14 cellular contexts compared by ENCODE assay signal in genomic region chr3:152296382-152296781, GRCh38. TPM values are rescaled to one million over a fixed set of nuclear protein-coding genes. Genes with fewer than 3 reads are reported as not detected.
DNase-seq lines count a peak whose midpoint lies in the region; ATAC-seq, FAIRE-seq and TF ChIP-seq lines count a peak whose summit lies in the region.
"Had no signal": no experiment of that assay in that cellular context is flagged by ENCODE, and none has a peak within 500 bp of the region (broad histone marks: within the 10 kb centered on the region; RNA-seq: fewer than 3 reads in every experiment).

No MANE protein-coding gene starts in this region.

- H3K79me2 ChIP-seq in endothelial cell of umbilical vein (ENCODE audit: control insufficient read depth, insufficient read depth, low read length), result peaks cover 100% of the 10 kb centered on the region

- no peak overlapping the region for H3K4me3 ChIP-seq in endothelial cell of umbilical vein (replicated peaks in 1 of 3; ENCODE audit: insufficient read depth in 1 of 3, low read depth in 1 of 3, low read length in 3 of 3)
- no peak overlapping the region for H3K4me3 ChIP-seq in SJCRH30
- H3K4me3 ChIP-seq: left lung, smooth muscle cell had no signal

- no peaks in the 10 kb centered on the region for H3K9me1 ChIP-seq in endothelial cell of umbilical vein (replicated peaks; ENCODE audit: control insufficient read depth, extremely low read depth, insufficient read depth, low read length)

- TF ChIP-seq POLR2A in endothelial cell of umbilical vein (IDR thresholded peaks at IDR 0.05; ENCODE audit: low read depth, low read length), result no peak

- peaks cover 2 to 10% of the 10 kb centered on the region in 2 experiments for H3K36me3 ChIP-seq in endothelial cell of umbilical vein (ENCODE audit: control insufficient read depth in 2 of 2, extremely low read depth in 1 of 2, insufficient read depth in 2 of 2, low read length in 2 of 2)
- no peaks in the 10 kb centered on the region for H3K36me3 ChIP-seq in SJCRH30

- H2AFZ ChIP-seq in endothelial cell of umbilical vein (ENCODE audit: low read depth, low read length), result no peak overlapping the region

- POLR2A ChIA-PET in endothelial cell of umbilical vein (lab: Charles Lee), result no interaction called here

- no peak overlapping the region for H3K4me2 ChIP-seq in endothelial cell of umbilical vein (ENCODE audit: insufficient read depth, low read length)
- H3K4me2 ChIP-seq: smooth muscle cell had no signal

- H3K4me3 Mint-ChIP-seq in activated CD8-positive, alpha-beta memory T cell treated with anti-CD3 and anti-CD28 coated beads, Interleukin-2, amount 10 ng/mL, durations not matched to agents 7 days and 5 days, result peak overlapping the region; percentile 28
- peak overlapping the region; percentile 81 for H3K4me3 Mint-ChIP-seq in T-helper 17 cell
- peak overlapping the region in 1 of 2 donors; percentile 2 for H3K4me3 Mint-ChIP-seq in stimulated activated naive B cell treated with anti-CD40 and anti-IgM and Interleukin-4, amounts not matched to agents 10 μg/mL and 1 μg/mL and 100 μg/mL, for 72 hours

- H3K9me3 Mint-ChIP-seq in activated CD8-positive, alpha-beta memory T cell treated with anti-CD3 and anti-CD28 coated beads, Interleukin-2, amount 10 ng/mL, durations not matched to agents 7 days and 5 days (ENCODE audit: low read depth), result no peaks in the 10 kb centered on the region
- no peaks in the 10 kb centered on the region for H3K9me3 Mint-ChIP-seq in stimulated activated naive B cell treated with anti-CD40 and anti-IgM and Interleukin-4, amounts not matched to agents 10 μg/mL and 1 μg/mL and 100 μg/mL, for 72 hours

- peaks cover 45% of the 10 kb centered on the region for H3K4me1 ChIP-seq in endothelial cell of umbilical vein (ENCODE audit: control insufficient read depth, extremely low read depth, insufficient read depth, low read length)
- peaks cover 4% of the 10 kb centered on the region; the same call in 1 of the 2 replicates for H3K4me1 ChIP-seq in SJCRH30

- H3K9me3 ChIP-seq in T-helper 17 cell (ENCODE audit: control insufficient read depth, low read length, poor library complexity, severe bottlenecking) (no peaks in the 10 kb centered on the region), endothelial cell of umbilical vein (replicated peaks; ENCODE audit: control insufficient read depth, insufficient read depth, low read length) (no peaks in the 10 kb centered on the region), SJCRH30 (replicated peaks) (no peaks in the 10 kb centered on the region)
- H3K9me3 ChIP-seq: left lung had no signal

- H3K36me3 Mint-ChIP-seq in activated CD8-positive, alpha-beta memory T cell treated with anti-CD3 and anti-CD28 coated beads, Interleukin-2, amount 10 ng/mL, durations not matched to agents 7 days and 5 days, result peaks cover 43% of the 10 kb centered on the region
- peaks cover 16% of the 10 kb centered on the region for H3K36me3 Mint-ChIP-seq in T-helper 17 cell (ENCODE audit: low read depth)
- peaks cover 43 to 56% of the 10 kb centered on the region in 2 donors for H3K36me3 Mint-ChIP-seq in stimulated activated naive B cell treated with anti-CD40 and anti-IgM and Interleukin-4, amounts not matched to agents 10 μg/mL and 1 μg/mL and 100 μg/mL, for 72 hours

- DNase-seq in activated CD8-positive, alpha-beta memory T cell treated with anti-CD3 and anti-CD28 coated beads, Interleukin-2, amount 10 ng/mL, durations not matched to agents 7 days and 5 days, result no peak
- DNase-seq in activated CD8-positive, alpha-beta memory T cell treated with anti-CD3 and anti-CD28 coated beads for 24 hours, result no peak
- no peak for DNase-seq in T-helper 17 cell
- no peak for DNase-seq in endothelial cell of umbilical vein (ENCODE audit: low read depth, low spot score)
- DNase-seq in stimulated activated naive B cell treated with anti-CD40 and anti-IgM and Interleukin-4, amounts not matched to agents 10 μg/mL and 1 μg/mL and 100 μg/mL, for 72 hours, result no peak
- no peak for DNase-seq in DMS 273 treated with DMSO at 0.1 percent for 48 hours (lab: John Stamatoyannopoulos, UW)
- no peak for DNase-seq in substantia nigra (lab: John Stamatoyannopoulos, UW)
- no peak for DNase-seq in SJCRH30
- DNase-seq: activated CD4-positive, alpha-beta T cell treated with anti-CD3 and anti-CD28 coated beads, Interleukin-2, amount 50 U/mL, for 4 hours; left lung; NCI-H1092 treated with DMSO at 0.1 percent for 48 hours had no signal

- BruUV-seq in endothelial cell of umbilical vein (replicated peaks; lab: Mats Ljungman, UMichigan), result no TSS peak

- intact Hi-C loops in endothelial cell of umbilical vein (cut with micrococcal nuclease), result no loop called here

- CTCF ChIA-PET in activated CD8-positive, alpha-beta memory T cell treated with anti-CD3 and anti-CD28 coated beads, Interleukin-2, amount 10 ng/mL, durations not matched to agents 7 days and 5 days (lab: Charles Lee), result no interaction called here
- CTCF ChIA-PET in endothelial cell of umbilical vein (lab: Charles Lee), result interaction anchor here (1.1 to 1.5 kb wide), 6 partner anchors 9 to 224 kb away, joined by 3 to 7 read pairs (median 4); no protein-coding TSS in a partner anchor

- no peaks in the 10 kb centered on the region for H3K27me3 Mint-ChIP-seq in activated CD8-positive, alpha-beta memory T cell treated with anti-CD3 and anti-CD28 coated beads, Interleukin-2, amount 10 ng/mL, durations not matched to agents 7 days and 5 days
- H3K27me3 Mint-ChIP-seq in T-helper 17 cell, result no peaks in the 10 kb centered on the region
- no peaks in the 10 kb centered on the region for H3K27me3 Mint-ChIP-seq in stimulated activated naive B cell treated with anti-CD40 and anti-IgM and Interleukin-4, amounts not matched to agents 10 μg/mL and 1 μg/mL and 100 μg/mL, for 72 hours

- ATAC-seq in activated CD8-positive, alpha-beta memory T cell treated with anti-CD3 and anti-CD28 coated beads, Interleukin-2, amount 10 ng/mL, durations not matched to agents 7 days and 5 days, result no peak
- no peak for ATAC-seq in T-helper 17 cell
- no peak for ATAC-seq in stimulated activated naive B cell treated with anti-CD40 and anti-IgM and Interleukin-4, amounts not matched to agents 10 μg/mL and 1 μg/mL and 100 μg/mL, for 72 hours (replicated peaks)
- ATAC-seq: left lung had no signal

- peak overlapping the region; percentile 71 for H3K27ac Mint-ChIP-seq in activated CD8-positive, alpha-beta memory T cell treated with anti-CD3 and anti-CD28 coated beads, Interleukin-2, amount 10 ng/mL, durations not matched to agents 7 days and 5 days
- H3K27ac Mint-ChIP-seq in T-helper 17 cell, result peak overlapping the region; percentile 96
- H3K27ac Mint-ChIP-seq in stimulated activated naive B cell treated with anti-CD40 and anti-IgM and Interleukin-4, amounts not matched to agents 10 μg/mL and 1 μg/mL and 100 μg/mL, for 72 hours, result peak overlapping the region; percentile 2

- FAIRE-seq in endothelial cell of umbilical vein (lab: Jason Lieb, UNC), result no peak
- FAIRE-seq: colon, HTR-8/SVneo had no signal

- peaks cover 73% of the 10 kb centered on the region for H3K4me1 Mint-ChIP-seq in activated CD8-positive, alpha-beta memory T cell treated with anti-CD3 and anti-CD28 coated beads, Interleukin-2, amount 10 ng/mL, durations not matched to agents 7 days and 5 days
- peaks cover 64% of the 10 kb centered on the region for H3K4me1 Mint-ChIP-seq in T-helper 17 cell
- H3K4me1 Mint-ChIP-seq in stimulated activated naive B cell treated with anti-CD40 and anti-IgM and Interleukin-4, amounts not matched to agents 10 μg/mL and 1 μg/mL and 100 μg/mL, for 72 hours, result peaks cover 46 to 72% of the 10 kb centered on the region in 2 donors

- no peak overlapping the region for H3K27ac ChIP-seq in endothelial cell of umbilical vein (ENCODE audit: insufficient read depth, low read depth, low read length)
- H3K27ac ChIP-seq in substantia nigra (ENCODE audit: low read depth, low read length, poor library complexity, severe bottlenecking), result no peak overlapping the region
- no peak overlapping the region for H3K27ac ChIP-seq in SJCRH30

- no peaks in the 10 kb centered on the region for H3K27me3 ChIP-seq in endothelial cell of umbilical vein (ENCODE audit: control insufficient read depth in 2 of 2, insufficient read depth in 2 of 2, low read length in 2 of 2)
- H3K27me3 ChIP-seq in SJCRH30, result no peaks in the 10 kb centered on the region
- H3K27me3 ChIP-seq: left lung had no signal

- TF ChIP-seq CTCF in endothelial cell of umbilical vein (IDR thresholded peaks at IDR 0.05; ENCODE audit: extremely low read depth in 1 of 2, insufficient read depth in 1 of 2, low read depth in 1 of 2, low read length in 2 of 2), result no peak

- H4K20me1 ChIP-seq in endothelial cell of umbilical vein (replicated peaks; ENCODE audit: control insufficient read depth, extremely low read depth, insufficient read depth, low read length), result peaks cover 16% of the 10 kb centered on the region

- no peak overlapping the region for H3K9ac ChIP-seq in endothelial cell of umbilical vein (replicated peaks; ENCODE audit: extremely low read depth, insufficient read depth, low read length)

- dilution Hi-C loops in endothelial cell of umbilical vein (cut with MboI; ENCODE audit: extremely low pct_ligation_motif_present, low sequenced_read_pairs), result no loop called here

TF ChIP-seq in endothelial cell of umbilical vein, 7 proteins besides CTCF, POLR2A, EP300 and RAD21 (continues in another document):
- TF ChIP-seq EZH2 (IDR thresholded peaks at IDR 0.05; ENCODE audit: borderline replicate concordance, low read depth, low read length, severe bottlenecking), result no peak
- TF ChIP-seq, protein P1, sequence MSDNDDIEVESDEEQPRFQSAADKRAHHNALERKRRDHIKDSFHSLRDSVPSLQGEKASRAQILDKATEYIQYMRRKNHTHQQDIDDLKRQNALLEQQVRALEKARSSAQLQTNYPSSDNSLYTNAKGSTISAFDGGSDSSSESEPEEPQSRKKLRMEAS (IDR thresholded peaks at IDR 0.05; ENCODE audit: insufficient read depth, insufficient read length), result no peak
- no peak for TF ChIP-seq GATA2 (IDR thresholded peaks at IDR 0.05; ENCODE audit: insufficient read depth, insufficient read length, low read depth, low read length)
- TF ChIP-seq FOS (IDR thresholded peaks at IDR 0.05; ENCODE audit: borderline replicate concordance, insufficient read depth, low read length), result no peak
- TF ChIP-seq POLR2AphosphoS5 (IDR thresholded peaks at IDR 0.05; ENCODE audit: insufficient read depth, low read depth, low read length), result peak; percentile 1

RNA-seq across cellular contexts. Expression of gene MBNL1, which starts 27.7 kb away (rescaled TPM):
- 100 to 1,000 TPM; 370 to 398 TPM for total RNA-seq in activated CD8-positive, alpha-beta memory T cell treated with anti-CD3 and anti-CD28 coated beads, Interleukin-2, amount 10 ng/mL, durations not matched to agents 7 days and 5 days
- 100 to 1,000 TPM; 641 to 725 TPM for total RNA-seq in T-helper 17 cell
- total RNA-seq in endothelial cell of umbilical vein, result 362 and 385 TPM in 2 replicates
- polyA plus RNA-seq in endothelial cell of umbilical vein, result 151 and 179 TPM in 2 replicates
- polyA plus RNA-seq in endothelial cell of umbilical vein (2011; cell fraction: cytosol; rRNA removed), result 158 and 192 TPM in 2 replicates
- polyA plus RNA-seq in endothelial cell of umbilical vein (2011; cell fraction: nucleus; rRNA removed), result 245 and 296 TPM in 2 replicates
- 100 and 148 TPM in 2 replicates for polyA plus RNA-seq in endothelial cell of umbilical vein (2012)
- 604 and 704 TPM in 2 replicates for polyA minus RNA-seq in endothelial cell of umbilical vein
- polyA minus RNA-seq in endothelial cell of umbilical vein (2011; cell fraction: cytosol; rRNA and poly(A)+ RNA removed), result 107 TPM
- 897 and 1,083 TPM in 2 replicates for polyA minus RNA-seq in endothelial cell of umbilical vein (2011; cell fraction: nucleus; rRNA and poly(A)+ RNA removed)
- 72.3 and 90.5 TPM in 2 replicates for total RNA-seq in SJCRH30 (2014; rRNA removed; shearing (Covaris generic))

Comparison
In these comparisons a context has a peak if more than half of its experiments do, and no peak if none do; other contexts are left out.
1. H3K27ac Mint-ChIP-seq: peak in every context shown above with its lines; median percentile 96 in T-helper 17 cell; 71 in activated CD8-positive, alpha-beta memory T cell treated with anti-CD3 and anti-CD28 coated beads, Interleukin-2, amount 10 ng/mL, durations not matched to agents 7 days and 5 days; 2 in stimulated activated naive B cell treated with anti-CD40 and anti-IgM and Interleukin-4, amounts not matched to agents 10 μg/mL and 1 μg/mL and 100 μg/mL, for 72 hours.